1 cellular context compared by ENCODE assay signal in the genomic region with DNA sequence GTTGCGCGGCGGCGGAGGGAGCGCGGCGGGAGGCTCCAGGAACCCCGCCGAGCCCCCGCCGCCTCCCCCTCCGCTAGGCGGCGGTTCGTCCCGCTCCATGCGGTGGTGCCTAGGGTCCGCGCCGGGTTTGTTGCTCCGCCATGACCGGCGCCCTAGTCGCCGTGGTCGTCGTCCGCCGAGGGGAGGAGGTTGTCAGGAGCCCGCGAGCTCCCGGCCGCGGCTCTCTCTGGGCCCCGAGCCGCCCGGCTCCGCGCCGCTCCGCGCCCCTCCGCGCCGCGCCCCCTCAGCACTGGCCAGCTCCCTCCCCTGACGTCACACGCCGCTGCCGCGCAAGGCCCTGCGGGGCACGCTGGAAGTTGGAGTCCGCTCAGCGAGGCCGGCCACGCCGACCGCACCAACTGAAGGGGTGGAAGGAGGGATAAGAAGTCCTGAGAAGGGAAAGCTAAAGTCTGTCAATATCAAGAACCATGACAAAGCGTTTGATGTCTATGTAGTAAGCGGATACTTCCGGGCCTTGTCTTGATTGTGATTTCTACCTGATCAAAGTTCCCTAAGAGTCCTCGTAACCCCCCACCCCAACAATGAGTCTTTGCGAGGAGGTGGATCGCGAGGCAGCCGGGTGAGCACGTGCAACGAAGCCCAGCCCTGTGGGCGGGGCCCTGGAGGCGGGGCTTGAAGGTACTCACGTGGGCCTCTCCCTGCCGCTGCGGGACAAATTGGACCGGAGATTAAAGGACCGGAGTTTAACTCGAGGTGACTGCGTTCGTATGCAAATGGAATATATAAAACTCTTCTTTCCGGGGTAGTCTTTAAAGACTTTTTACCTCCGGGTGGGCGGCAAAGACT.
A peak's percentile ranks its signal among the peaks of the same experiment; 100 is the strongest.
TF ChIP-seq lines count a peak whose summit lies in the region.

A gene (minus strand): TSS at position 291 of the 846 bp plus-strand sequence.

TF ChIP-seq in HepG2, 621 proteins besides CTCF, POLR2A, EP300 and RAD21 (continued from another document and continues in another):
- TF ChIP-seq, protein P1, sequence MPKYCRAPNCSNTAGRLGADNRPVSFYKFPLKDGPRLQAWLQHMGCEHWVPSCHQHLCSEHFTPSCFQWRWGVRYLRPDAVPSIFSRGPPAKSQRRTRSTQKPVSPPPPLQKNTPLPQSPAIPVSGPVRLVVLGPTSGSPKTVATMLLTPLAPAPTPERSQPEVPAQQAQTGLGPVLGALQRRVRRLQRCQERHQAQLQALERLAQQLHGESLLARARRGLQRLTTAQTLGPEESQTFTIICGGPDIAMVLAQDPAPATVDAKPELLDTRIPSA (CRISPR knock-in tag; IDR thresholded peaks at IDR 0.05; ENCODE audit: borderline replicate concordance), result no peak
- TF ChIP-seq BCL6 (CRISPR knock-in tag; IDR thresholded peaks at IDR 0.05), result 0 out of 2 replicates have a peak, but pooled peaks have one; percentile 12
- TF ChIP-seq, protein P2, sequence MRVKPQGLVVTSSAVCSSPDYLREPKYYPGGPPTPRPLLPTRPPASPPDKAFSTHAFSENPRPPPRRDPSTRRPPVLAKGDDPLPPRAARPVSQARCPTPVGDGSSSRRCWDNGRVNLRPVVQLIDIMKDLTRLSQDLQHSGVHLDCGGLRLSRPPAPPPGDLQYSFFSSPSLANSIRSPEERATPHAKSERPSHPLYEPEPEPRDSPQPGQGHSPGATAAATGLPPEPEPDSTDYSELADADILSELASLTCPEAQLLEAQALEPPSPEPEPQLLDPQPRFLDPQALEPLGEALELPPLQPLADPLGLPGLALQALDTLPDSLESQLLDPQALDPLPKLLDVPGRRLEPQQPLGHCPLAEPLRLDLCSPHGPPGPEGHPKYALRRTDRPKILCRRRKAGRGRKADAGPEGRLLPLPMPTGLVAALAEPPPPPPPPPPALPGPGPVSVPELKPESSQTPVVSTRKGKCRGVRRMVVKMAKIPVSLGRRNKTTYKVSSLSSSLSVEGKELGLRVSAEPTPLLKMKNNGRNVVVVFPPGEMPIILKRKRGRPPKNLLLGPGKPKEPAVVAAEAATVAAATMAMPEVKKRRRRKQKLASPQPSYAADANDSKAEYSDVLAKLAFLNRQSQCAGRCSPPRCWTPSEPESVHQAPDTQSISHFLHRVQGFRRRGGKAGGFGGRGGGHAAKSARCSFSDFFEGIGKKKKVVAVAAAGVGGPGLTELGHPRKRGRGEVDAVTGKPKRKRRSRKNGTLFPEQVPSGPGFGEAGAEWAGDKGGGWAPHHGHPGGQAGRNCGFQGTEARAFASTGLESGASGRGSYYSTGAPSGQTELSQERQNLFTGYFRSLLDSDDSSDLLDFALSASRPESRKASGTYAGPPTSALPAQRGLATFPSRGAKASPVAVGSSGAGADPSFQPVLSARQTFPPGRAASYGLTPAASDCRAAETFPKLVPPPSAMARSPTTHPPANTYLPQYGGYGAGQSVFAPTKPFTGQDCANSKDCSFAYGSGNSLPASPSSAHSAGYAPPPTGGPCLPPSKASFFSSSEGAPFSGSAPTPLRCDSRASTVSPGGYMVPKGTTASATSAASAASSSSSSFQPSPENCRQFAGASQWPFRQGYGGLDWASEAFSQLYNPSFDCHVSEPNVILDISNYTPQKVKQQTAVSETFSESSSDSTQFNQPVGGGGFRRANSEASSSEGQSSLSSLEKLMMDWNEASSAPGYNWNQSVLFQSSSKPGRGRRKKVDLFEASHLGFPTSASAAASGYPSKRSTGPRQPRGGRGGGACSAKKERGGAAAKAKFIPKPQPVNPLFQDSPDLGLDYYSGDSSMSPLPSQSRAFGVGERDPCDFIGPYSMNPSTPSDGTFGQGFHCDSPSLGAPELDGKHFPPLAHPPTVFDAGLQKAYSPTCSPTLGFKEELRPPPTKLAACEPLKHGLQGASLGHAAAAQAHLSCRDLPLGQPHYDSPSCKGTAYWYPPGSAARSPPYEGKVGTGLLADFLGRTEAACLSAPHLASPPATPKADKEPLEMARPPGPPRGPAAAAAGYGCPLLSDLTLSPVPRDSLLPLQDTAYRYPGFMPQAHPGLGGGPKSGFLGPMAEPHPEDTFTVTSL (CRISPR knock-in tag; IDR thresholded peaks at IDR 0.05; ENCODE audit: borderline replicate concordance), result no peak
- 0 out of 2 replicates have a peak, but pooled peaks have one; percentile 26 for TF ChIP-seq ZFP36L1 (CRISPR knock-in tag; IDR thresholded peaks at IDR 0.05)
- no peak for TF ChIP-seq ZNF496 (CRISPR knock-in tag; IDR thresholded peaks at IDR 0.05; ENCODE audit: insufficient replicate concordance)
- TF ChIP-seq RBFOX2 (IDR thresholded peaks at IDR 0.05; ENCODE audit: low read depth, low read length), result peak; percentile 85
- TF ChIP-seq, protein P3, sequence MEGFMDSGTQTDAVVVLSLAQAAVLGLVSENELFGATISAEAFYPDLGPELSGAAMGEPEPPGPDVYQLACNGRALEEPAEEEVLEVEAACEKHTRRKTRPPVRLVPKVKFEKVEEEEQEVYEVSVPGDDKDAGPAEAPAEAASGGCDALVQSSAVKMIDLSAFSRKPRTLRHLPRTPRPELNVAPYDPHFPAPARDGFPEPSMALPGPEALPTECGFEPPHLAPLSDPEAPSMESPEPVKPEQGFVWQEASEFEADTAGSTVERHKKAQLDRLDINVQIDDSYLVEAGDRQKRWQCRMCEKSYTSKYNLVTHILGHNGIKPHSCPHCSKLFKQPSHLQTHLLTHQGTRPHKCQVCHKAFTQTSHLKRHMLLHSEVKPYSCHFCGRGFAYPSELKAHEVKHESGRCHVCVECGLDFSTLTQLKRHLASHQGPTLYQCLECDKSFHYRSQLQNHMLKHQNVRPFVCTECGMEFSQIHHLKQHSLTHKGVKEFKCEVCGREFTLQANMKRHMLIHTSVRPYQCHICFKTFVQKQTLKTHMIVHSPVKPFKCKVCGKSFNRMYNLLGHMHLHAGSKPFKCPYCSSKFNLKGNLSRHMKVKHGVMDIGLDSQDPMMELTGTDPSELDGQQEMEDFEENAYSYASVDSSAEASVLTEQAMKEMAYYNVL (CRISPR knock-in tag; IDR thresholded peaks at IDR 0.05; ENCODE audit: borderline replicate concordance), result no peak; the same call in 1 of the 2 replicates
- TF ChIP-seq ZNF883 (CRISPR knock-in tag; IDR thresholded peaks at IDR 0.05; ENCODE audit: not compliant biosample characterization), result no peak
- TF ChIP-seq ZNF83 (CRISPR knock-in tag; IDR thresholded peaks at IDR 0.05; ENCODE audit: borderline replicate concordance), result 0 out of 2 replicates have a peak, but pooled peaks have one; percentile 57
- TF ChIP-seq, protein P4, sequence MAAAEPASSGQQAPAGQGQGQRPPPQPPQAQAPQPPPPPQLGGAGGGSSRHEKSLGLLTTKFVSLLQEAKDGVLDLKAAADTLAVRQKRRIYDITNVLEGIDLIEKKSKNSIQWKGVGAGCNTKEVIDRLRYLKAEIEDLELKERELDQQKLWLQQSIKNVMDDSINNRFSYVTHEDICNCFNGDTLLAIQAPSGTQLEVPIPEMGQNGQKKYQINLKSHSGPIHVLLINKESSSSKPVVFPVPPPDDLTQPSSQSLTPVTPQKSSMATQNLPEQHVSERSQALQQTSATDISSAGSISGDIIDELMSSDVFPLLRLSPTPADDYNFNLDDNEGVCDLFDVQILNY (CRISPR knock-in tag; conservative IDR thresholded peaks at IDR 0.05), result peak; percentile 24; the same call in 1 of the 2 replicates
- TF ChIP-seq HCFC1 (IDR thresholded peaks at IDR 0.05; ENCODE audit: low read depth, low read length), result peak; percentile 86
- TF ChIP-seq SNAPC2 (CRISPR knock-in tag; IDR thresholded peaks at IDR 0.05), result peak; percentile 10; the same call in 1 of the 2 replicates
- 0 out of 2 replicates have a peak, but pooled peaks have one; percentile 30 for TF ChIP-seq ETV6 (CRISPR knock-in tag; conservative IDR thresholded peaks at IDR 0.05)
- TF ChIP-seq, protein P5, sequence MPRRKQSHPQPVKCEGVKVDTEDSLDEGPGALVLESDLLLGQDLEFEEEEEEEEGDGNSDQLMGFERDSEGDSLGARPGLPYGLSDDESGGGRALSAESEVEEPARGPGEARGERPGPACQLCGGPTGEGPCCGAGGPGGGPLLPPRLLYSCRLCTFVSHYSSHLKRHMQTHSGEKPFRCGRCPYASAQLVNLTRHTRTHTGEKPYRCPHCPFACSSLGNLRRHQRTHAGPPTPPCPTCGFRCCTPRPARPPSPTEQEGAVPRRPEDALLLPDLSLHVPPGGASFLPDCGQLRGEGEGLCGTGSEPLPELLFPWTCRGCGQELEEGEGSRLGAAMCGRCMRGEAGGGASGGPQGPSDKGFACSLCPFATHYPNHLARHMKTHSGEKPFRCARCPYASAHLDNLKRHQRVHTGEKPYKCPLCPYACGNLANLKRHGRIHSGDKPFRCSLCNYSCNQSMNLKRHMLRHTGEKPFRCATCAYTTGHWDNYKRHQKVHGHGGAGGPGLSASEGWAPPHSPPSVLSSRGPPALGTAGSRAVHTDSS (CRISPR knock-in tag; conservative IDR thresholded peaks at IDR 0.05), result 0 out of 2 replicates have a peak, but pooled peaks have one; percentile 61
- no peak for TF ChIP-seq ZNF232 (CRISPR knock-in tag; IDR thresholded peaks at IDR 0.05; ENCODE audit: borderline replicate concordance)
- TF ChIP-seq, protein P6, sequence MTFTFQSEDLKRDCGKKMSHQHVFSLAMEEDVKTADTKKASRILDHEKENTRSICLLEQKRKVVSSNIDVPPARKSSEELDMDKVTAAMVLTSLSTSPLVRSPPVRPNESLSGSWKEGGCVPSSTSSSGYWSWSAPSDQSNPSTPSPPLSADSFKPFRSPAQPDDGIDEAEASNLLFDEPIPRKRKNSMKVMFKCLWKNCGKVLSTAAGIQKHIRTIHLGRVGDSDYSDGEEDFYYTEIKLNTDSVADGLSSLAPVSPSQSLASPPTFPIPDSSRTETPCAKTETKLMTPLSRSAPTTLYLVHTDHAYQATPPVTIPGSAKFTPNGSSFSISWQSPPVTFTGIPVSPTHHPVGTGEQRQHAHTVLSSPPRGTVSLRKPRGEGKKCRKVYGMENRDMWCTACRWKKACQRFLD (CRISPR knock-in tag; IDR thresholded peaks at IDR 0.05; ENCODE audit: borderline replicate concordance), result 0 out of 2 replicates have a peak, but pooled peaks have one; percentile 41
- TF ChIP-seq ZNF143 (CRISPR knock-in tag; IDR thresholded peaks at IDR 0.05), result peak; percentile 95
- TF ChIP-seq ISX (CRISPR knock-in tag; conservative IDR thresholded peaks at IDR 0.05), result peak; percentile 58; the same call in 1 of the 2 replicates
- TF ChIP-seq, protein P7, sequence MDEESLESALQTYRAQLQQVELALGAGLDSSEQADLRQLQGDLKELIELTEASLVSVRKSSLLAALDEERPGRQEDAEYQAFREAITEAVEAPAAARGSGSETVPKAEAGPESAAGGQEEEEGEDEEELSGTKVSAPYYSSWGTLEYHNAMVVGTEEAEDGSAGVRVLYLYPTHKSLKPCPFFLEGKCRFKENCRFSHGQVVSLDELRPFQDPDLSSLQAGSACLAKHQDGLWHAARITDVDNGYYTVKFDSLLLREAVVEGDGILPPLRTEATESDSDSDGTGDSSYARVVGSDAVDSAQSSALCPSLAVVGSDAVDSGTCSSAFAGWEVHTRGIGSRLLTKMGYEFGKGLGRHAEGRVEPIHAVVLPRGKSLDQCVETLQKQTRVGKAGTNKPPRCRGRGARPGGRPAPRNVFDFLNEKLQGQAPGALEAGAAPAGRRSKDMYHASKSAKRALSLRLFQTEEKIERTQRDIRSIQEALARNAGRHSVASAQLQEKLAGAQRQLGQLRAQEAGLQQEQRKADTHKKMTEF (CRISPR knock-in tag; IDR thresholded peaks at IDR 0.05), result peak; percentile 74
- TF ChIP-seq, protein P8, sequence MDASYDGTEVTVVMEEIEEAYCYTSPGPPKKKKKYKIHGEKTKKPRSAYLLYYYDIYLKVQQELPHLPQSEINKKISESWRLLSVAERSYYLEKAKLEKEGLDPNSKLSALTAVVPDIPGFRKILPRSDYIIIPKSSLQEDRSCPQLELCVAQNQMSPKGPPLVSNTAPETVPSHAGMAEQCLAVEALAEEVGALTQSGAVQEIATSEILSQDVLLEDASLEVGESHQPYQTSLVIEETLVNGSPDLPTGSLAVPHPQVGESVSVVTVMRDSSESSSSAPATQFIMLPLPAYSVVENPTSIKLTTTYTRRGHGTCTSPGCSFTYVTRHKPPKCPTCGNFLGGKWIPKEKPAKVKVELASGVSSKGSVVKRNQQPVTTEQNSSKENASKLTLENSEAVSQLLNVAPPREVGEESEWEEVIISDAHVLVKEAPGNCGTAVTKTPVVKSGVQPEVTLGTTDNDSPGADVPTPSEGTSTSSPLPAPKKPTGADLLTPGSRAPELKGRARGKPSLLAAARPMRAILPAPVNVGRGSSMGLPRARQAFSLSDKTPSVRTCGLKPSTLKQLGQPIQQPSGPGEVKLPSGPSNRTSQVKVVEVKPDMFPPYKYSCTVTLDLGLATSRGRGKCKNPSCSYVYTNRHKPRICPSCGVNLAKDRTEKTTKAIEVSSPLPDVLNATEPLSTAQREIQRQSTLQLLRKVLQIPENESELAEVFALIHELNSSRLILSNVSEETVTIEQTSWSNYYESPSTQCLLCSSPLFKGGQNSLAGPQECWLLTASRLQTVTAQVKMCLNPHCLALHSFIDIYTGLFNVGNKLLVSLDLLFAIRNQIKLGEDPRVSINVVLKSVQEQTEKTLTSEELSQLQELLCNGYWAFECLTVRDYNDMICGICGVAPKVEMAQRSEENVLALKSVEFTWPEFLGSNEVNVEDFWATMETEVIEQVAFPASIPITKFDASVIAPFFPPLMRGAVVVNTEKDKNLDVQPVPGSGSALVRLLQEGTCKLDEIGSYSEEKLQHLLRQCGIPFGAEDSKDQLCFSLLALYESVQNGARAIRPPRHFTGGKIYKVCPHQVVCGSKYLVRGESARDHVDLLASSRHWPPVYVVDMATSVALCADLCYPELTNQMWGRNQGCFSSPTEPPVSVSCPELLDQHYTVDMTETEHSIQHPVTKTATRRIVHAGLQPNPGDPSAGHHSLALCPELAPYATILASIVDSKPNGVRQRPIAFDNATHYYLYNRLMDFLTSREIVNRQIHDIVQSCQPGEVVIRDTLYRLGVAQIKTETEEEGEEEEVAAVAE (CRISPR knock-in tag; IDR thresholded peaks at IDR 0.05; ENCODE audit: borderline replicate concordance), result no peak
- no peak for TF ChIP-seq ZNF674 (CRISPR knock-in tag; IDR thresholded peaks at IDR 0.05; ENCODE audit: low read depth)
- TF ChIP-seq ZNF737 (CRISPR knock-in tag; IDR thresholded peaks at IDR 0.05; ENCODE audit: borderline replicate concordance), result no peak
- TF ChIP-seq MIER3 (CRISPR knock-in tag; IDR thresholded peaks at IDR 0.05; ENCODE audit: borderline replicate concordance), result no peak
- TF ChIP-seq FOXO1 (CRISPR knock-in tag; IDR thresholded peaks at IDR 0.05), result no peak
- TF ChIP-seq, protein P9, sequence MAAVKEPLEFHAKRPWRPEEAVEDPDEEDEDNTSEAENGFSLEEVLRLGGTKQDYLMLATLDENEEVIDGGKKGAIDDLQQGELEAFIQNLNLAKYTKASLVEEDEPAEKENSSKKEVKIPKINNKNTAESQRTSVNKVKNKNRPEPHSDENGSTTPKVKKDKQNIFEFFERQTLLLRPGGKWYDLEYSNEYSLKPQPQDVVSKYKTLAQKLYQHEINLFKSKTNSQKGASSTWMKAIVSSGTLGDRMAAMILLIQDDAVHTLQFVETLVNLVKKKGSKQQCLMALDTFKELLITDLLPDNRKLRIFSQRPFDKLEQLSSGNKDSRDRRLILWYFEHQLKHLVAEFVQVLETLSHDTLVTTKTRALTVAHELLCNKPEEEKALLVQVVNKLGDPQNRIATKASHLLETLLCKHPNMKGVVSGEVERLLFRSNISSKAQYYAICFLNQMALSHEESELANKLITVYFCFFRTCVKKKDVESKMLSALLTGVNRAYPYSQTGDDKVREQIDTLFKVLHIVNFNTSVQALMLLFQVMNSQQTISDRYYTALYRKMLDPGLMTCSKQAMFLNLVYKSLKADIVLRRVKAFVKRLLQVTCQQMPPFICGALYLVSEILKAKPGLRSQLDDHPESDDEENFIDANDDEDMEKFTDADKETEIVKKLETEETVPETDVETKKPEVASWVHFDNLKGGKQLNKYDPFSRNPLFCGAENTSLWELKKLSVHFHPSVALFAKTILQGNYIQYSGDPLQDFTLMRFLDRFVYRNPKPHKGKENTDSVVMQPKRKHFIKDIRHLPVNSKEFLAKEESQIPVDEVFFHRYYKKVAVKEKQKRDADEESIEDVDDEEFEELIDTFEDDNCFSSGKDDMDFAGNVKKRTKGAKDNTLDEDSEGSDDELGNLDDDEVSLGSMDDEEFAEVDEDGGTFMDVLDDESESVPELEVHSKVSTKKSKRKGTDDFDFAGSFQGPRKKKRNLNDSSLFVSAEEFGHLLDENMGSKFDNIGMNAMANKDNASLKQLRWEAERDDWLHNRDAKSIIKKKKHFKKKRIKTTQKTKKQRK (IDR thresholded peaks at IDR 0.05; ENCODE audit: low read length), result no peak
- no peak; the same call in 1 of the 2 replicates for TF ChIP-seq PHF21A (CRISPR knock-in tag; IDR thresholded peaks at IDR 0.05)
- TF ChIP-seq ELF4 (CRISPR knock-in tag; IDR thresholded peaks at IDR 0.05; ENCODE audit: borderline replicate concordance), result no peak; the same call in 1 of the 2 replicates
